Comparison of ENCODE assay signal across 2 cellular contexts in the genomic region with DNA sequence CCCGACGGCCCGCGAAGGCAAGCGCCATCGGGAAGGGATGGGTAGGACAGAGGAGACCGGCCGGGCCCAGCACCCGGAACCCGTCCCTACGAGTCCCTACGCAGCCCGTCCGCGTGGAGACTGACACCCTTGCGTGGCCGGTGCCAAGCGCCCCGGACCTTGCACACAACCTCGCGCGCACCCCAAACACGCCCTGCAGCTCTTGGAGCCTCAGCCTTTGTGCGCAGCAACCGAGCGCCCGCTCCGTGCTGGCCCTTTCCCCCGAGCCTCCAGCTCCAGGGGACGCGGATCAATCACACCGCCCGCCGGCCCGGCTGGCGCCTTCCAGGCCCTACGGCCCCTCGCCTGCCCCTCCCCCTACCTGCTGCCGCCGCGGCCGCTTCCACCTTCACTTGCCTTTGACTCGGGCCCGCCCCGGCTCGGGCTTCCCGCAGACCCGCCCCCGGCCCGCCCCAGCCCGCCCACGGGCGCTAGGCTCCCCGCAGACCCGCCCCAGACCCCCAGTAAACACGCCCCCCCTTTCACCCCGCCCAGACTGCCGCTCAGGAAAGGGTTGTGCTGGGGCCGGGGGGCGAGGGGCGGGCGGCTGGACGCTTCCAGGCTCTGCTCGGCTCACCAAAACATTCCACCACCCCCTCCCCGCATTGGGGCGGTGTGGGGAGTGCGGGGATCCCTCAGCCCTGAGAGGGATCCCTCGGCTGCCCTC.
A peak's percentile ranks its signal among the peaks of the same experiment; 100 is the strongest.
TF ChIP-seq lines count a peak whose summit lies in the region.

Gene NDRG2, minus strand, starts transcription at position 394 of the 706 bp plus-strand sequence. CDS start 1,746 bp downstream, outside the sequence.

TF ChIP-seq in Ishikawa, 13 proteins besides CTCF, POLR2A, EP300 and RAD21 (continued from another document):
- TF ChIP-seq, protein P1, sequence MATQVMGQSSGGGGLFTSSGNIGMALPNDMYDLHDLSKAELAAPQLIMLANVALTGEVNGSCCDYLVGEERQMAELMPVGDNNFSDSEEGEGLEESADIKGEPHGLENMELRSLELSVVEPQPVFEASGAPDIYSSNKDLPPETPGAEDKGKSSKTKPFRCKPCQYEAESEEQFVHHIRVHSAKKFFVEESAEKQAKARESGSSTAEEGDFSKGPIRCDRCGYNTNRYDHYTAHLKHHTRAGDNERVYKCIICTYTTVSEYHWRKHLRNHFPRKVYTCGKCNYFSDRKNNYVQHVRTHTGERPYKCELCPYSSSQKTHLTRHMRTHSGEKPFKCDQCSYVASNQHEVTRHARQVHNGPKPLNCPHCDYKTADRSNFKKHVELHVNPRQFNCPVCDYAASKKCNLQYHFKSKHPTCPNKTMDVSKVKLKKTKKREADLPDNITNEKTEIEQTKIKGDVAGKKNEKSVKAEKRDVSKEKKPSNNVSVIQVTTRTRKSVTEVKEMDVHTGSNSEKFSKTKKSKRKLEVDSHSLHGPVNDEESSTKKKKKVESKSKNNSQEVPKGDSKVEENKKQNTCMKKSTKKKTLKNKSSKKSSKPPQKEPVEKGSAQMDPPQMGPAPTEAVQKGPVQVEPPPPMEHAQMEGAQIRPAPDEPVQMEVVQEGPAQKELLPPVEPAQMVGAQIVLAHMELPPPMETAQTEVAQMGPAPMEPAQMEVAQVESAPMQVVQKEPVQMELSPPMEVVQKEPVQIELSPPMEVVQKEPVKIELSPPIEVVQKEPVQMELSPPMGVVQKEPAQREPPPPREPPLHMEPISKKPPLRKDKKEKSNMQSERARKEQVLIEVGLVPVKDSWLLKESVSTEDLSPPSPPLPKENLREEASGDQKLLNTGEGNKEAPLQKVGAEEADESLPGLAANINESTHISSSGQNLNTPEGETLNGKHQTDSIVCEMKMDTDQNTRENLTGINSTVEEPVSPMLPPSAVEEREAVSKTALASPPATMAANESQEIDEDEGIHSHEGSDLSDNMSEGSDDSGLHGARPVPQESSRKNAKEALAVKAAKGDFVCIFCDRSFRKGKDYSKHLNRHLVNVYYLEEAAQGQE (IDR thresholded peaks at IDR 0.05; ENCODE audit: low read depth), result no peak
- TF ChIP-seq CREB1 (IDR thresholded peaks at IDR 0.05; ENCODE audit: low read depth) (no peak), TAF1 (IDR thresholded peaks at IDR 0.05; ENCODE audit: low read depth) (peak; percentile 37; the same call in 1 of the 2 replicates), NFIC (IDR thresholded peaks at IDR 0.05) (no peak), TEAD4 (IDR thresholded peaks at IDR 0.05) (no peak), MAX (IDR thresholded peaks at IDR 0.05) (peak; percentile 8; the same call in 1 of the 2 replicates), EGR1 (IDR thresholded peaks at IDR 0.05) (peak; percentile 42; the same call in 1 of the 2 replicates), ZBTB7A (IDR thresholded peaks at IDR 0.05; ENCODE audit: low read depth) (0 out of 2 replicates have a peak, but pooled peaks have one; percentile 38)
- TF ChIP-seq, protein P2, sequence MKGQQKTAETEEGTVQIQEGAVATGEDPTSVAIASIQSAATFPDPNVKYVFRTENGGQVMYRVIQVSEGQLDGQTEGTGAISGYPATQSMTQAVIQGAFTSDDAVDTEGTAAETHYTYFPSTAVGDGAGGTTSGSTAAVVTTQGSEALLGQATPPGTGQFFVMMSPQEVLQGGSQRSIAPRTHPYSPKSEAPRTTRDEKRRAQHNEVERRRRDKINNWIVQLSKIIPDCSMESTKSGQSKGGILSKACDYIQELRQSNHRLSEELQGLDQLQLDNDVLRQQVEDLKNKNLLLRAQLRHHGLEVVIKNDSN (IDR thresholded peaks at IDR 0.05), result no peak
TF ChIP-seq in Ishikawa: peak in this region for 4.

TF ChIP-seq in K562, 482 proteins besides CTCF, POLR2A, EP300 and RAD21 (continued from another document and continues in another):
- TF ChIP-seq, protein P3, sequence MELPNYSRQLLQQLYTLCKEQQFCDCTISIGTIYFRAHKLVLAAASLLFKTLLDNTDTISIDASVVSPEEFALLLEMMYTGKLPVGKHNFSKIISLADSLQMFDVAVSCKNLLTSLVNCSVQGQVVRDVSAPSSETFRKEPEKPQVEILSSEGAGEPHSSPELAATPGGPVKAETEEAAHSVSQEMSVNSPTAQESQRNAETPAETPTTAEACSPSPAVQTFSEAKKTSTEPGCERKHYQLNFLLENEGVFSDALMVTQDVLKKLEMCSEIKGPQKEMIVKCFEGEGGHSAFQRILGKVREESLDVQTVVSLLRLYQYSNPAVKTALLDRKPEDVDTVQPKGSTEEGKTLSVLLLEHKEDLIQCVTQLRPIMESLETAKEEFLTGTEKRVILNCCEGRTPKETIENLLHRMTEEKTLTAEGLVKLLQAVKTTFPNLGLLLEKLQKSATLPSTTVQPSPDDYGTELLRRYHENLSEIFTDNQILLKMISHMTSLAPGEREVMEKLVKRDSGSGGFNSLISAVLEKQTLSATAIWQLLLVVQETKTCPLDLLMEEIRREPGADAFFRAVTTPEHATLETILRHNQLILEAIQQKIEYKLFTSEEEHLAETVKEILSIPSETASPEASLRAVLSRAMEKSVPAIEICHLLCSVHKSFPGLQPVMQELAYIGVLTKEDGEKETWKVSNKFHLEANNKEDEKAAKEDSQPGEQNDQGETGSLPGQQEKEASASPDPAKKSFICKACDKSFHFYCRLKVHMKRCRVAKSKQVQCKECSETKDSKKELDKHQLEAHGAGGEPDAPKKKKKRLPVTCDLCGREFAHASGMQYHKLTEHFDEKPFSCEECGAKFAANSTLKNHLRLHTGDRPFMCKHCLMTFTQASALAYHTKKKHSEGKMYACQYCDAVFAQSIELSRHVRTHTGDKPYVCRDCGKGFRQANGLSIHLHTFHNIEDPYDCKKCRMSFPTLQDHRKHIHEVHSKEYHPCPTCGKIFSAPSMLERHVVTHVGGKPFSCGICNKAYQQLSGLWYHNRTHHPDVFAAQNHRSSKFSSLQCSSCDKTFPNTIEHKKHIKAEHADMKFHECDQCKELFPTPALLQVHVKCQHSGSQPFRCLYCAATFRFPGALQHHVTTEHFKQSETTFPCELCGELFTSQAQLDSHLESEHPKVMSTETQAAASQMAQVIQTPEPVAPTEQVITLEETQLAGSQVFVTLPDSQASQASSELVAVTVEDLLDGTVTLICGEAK (IDR thresholded peaks at IDR 0.05), result peak; percentile 44; the same call in 1 of the 2 replicates
- TF ChIP-seq, protein P3 (CRISPR knock-in tag; IDR thresholded peaks at IDR 0.05), result no peak
- TF ChIP-seq TSC22D4 (tag; IDR thresholded peaks at IDR 0.05), result no peak
- TF ChIP-seq SETDB1 (IDR thresholded peaks at IDR 0.05; ENCODE audit: low read length), result no peak
- TF ChIP-seq POLR3G (IDR thresholded peaks at IDR 0.05; ENCODE audit: extremely low read depth, insufficient read length, insufficient replicate concordance), result no peak
- TF ChIP-seq POLR2G (IDR thresholded peaks at IDR 0.05; ENCODE audit: low read depth, low read length), result peak; percentile 87
- TF ChIP-seq, protein P4, sequence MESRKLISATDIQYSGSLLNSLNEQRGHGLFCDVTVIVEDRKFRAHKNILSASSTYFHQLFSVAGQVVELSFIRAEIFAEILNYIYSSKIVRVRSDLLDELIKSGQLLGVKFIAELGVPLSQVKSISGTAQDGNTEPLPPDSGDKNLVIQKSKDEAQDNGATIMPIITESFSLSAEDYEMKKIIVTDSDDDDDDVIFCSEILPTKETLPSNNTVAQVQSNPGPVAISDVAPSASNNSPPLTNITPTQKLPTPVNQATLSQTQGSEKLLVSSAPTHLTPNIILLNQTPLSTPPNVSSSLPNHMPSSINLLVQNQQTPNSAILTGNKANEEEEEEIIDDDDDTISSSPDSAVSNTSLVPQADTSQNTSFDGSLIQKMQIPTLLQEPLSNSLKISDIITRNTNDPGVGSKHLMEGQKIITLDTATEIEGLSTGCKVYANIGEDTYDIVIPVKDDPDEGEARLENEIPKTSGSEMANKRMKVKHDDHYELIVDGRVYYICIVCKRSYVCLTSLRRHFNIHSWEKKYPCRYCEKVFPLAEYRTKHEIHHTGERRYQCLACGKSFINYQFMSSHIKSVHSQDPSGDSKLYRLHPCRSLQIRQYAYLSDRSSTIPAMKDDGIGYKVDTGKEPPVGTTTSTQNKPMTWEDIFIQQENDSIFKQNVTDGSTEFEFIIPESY (CRISPR knock-in tag; IDR thresholded peaks at IDR 0.05), result no peak
- no peak for TF ChIP-seq CBX5 (IDR thresholded peaks at IDR 0.05; ENCODE audit: borderline replicate concordance, low read depth)
- TF ChIP-seq GABPB2 (CRISPR knock-in tag; conservative IDR thresholded peaks at IDR 0.05), result no peak
- TF ChIP-seq, protein P2 (CRISPR knock-in tag; IDR thresholded peaks at IDR 0.05), result no peak
- peak; percentile 45 to 58 for TF ChIP-seq NRF1 (conservative IDR thresholded peaks at IDR 0.05 in 1 of 2, IDR thresholded peaks at IDR 0.05 in 1 of 2)
- TF ChIP-seq ASH1L (IDR thresholded peaks at IDR 0.05; ENCODE audit: borderline replicate concordance, low read depth, partially characterized antibody), result no peak
- no peak for TF ChIP-seq ZNF197 (CRISPR knock-in tag; IDR thresholded peaks at IDR 0.05; ENCODE audit: low read depth)
- TF ChIP-seq TFAM (CRISPR knock-in tag; conservative IDR thresholded peaks at IDR 0.05), result no peak
- TF ChIP-seq U2AF1 (optimal IDR thresholded peaks at IDR 0.05; ENCODE audit: low read depth, low read length), result no peak
- no peak for TF ChIP-seq ZNF444 (CRISPR knock-in tag; IDR thresholded peaks at IDR 0.05)
- TF ChIP-seq NR2C2 (CRISPR knock-in tag; IDR thresholded peaks at IDR 0.05), result no peak
- peak; percentile 43 for TF ChIP-seq NR2C2 (tag; IDR thresholded peaks at IDR 0.05)
- no peak for TF ChIP-seq ZFP1 (CRISPR knock-in tag; IDR thresholded peaks at IDR 0.05)
- TF ChIP-seq CREB3L1 (IDR thresholded peaks at IDR 0.05; ENCODE audit: borderline replicate concordance, low read depth), result no peak
- no peak for TF ChIP-seq JUNB (CRISPR knock-in tag; conservative IDR thresholded peaks at IDR 0.05)
- TF ChIP-seq, protein P5, sequence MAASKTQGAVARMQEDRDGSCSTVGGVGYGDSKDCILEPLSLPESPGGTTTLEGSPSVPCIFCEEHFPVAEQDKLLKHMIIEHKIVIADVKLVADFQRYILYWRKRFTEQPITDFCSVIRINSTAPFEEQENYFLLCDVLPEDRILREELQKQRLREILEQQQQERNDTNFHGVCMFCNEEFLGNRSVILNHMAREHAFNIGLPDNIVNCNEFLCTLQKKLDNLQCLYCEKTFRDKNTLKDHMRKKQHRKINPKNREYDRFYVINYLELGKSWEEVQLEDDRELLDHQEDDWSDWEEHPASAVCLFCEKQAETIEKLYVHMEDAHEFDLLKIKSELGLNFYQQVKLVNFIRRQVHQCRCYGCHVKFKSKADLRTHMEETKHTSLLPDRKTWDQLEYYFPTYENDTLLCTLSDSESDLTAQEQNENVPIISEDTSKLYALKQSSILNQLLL (CRISPR knock-in tag; IDR thresholded peaks at IDR 0.05; ENCODE audit: borderline replicate concordance), result no peak
- no peak for TF ChIP-seq HMBOX1 (IDR thresholded peaks at IDR 0.05)
- peak; percentile 45 for TF ChIP-seq TAF1 (IDR thresholded peaks at IDR 0.05; ENCODE audit: control insufficient read depth, extremely low read depth, insufficient read depth, low read length, severe bottlenecking)
- no peak for TF ChIP-seq FOXJ3 (CRISPR knock-in tag; IDR thresholded peaks at IDR 0.05)
- TF ChIP-seq RFX5 (IDR thresholded peaks at IDR 0.05; ENCODE audit: low read depth, low read length), result no peak
- peak; percentile 42; the same call in 1 of the 2 replicates for TF ChIP-seq L3MBTL2 (IDR thresholded peaks at IDR 0.05)
- no peak for TF ChIP-seq POLR2AphosphoS5 (IDR thresholded peaks at IDR 0.05; ENCODE audit: control insufficient read depth, insufficient read depth, low read depth, low read length)
